In the genomic region with DNA sequence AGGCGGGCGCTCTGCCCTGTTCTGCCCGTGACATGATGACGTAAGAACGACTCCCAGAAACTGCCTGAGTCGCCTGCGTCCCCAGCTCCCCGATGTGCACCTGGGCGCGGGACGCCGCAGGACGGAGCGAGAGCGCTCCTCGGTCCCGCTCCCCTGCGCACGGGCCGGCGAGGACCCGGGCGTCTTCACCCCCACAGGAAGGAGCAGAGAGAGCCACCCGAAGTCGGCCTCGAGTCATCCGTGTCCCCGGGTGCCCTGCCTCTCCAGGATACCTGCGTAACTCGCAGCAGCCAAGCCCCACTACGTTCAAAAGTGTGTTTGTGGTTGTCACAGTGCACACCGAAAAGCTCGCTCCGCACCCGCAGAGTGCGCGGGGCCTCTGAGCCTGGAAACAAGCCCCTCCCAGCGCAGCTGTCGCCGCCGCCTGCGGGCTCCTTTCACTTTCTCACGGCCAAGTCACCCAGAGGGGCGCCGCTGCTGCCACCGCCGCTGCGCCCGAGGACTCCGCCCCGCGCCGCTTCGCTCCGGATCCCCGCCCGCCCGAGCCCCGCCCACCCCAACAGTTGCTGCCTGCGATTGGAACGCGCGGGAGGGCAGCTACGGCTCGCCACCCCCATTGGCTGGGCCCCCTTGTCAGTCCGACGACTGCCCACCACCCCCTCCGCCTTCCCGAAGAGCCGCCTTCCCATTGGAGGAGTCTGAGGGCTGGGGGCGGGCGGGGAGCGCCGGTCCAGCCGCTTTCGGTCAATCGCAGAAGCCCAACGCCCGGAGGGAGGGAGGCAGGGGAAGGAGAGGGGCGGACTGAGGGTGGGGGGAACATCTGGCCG, we compare ENCODE assay signal across 1 cellular context.
TF ChIP-seq lines count a peak whose summit lies in the region.

No MANE protein-coding gene starts in this region.

TF ChIP-seq in HepG2, 621 proteins besides CTCF, POLR2A, EP300 and RAD21 (continued from another document and continues in another):
- TF ChIP-seq ZFP1 (CRISPR knock-in tag; IDR thresholded peaks at IDR 0.05) (no peak), SOX5 (CRISPR knock-in tag; IDR thresholded peaks at IDR 0.05; ENCODE audit: borderline replicate concordance) (no peak; the same call in 1 of the 2 replicates), PHF5A (CRISPR knock-in tag; IDR thresholded peaks at IDR 0.05; ENCODE audit: low read depth, unreplicated experiment) (no peak), ZNF264 (CRISPR knock-in tag; IDR thresholded peaks at IDR 0.05) (no peak), PHF20 (CRISPR knock-in tag; IDR thresholded peaks at IDR 0.05) (no peak), ZMYM3 (CRISPR knock-in tag; IDR thresholded peaks at IDR 0.05) (no peak), SATB2 (CRISPR knock-in tag; IDR thresholded peaks at IDR 0.05) (no peak), ZNF136 (CRISPR knock-in tag; IDR thresholded peaks at IDR 0.05; ENCODE audit: low read depth) (no peak), ZNF850 (CRISPR knock-in tag; conservative IDR thresholded peaks at IDR 0.05) (no peak), MED13 (CRISPR knock-in tag; IDR thresholded peaks at IDR 0.05) (no peak), TSC22D2 (CRISPR knock-in tag; IDR thresholded peaks at IDR 0.05; ENCODE audit: borderline replicate concordance) (0 out of 2 replicates have a peak, but pooled peaks have one; percentile 17), ASH2L (IDR thresholded peaks at IDR 0.05; ENCODE audit: insufficient read length, low read depth, low read length) (peak; percentile 41), FOXO1 (CRISPR knock-in tag; IDR thresholded peaks at IDR 0.05) (no peak), ZSCAN31 (CRISPR knock-in tag; IDR thresholded peaks at IDR 0.05; ENCODE audit: low read depth) (peak; percentile 69; the same call in 1 of the 2 replicates), SMYD3 (CRISPR knock-in tag; IDR thresholded peaks at IDR 0.05) (no peak), RFX3 (CRISPR knock-in tag; IDR thresholded peaks at IDR 0.05) (no peak), SRSF9 (IDR thresholded peaks at IDR 0.05; ENCODE audit: borderline replicate concordance, insufficient read depth, low read depth, low read length, poor library complexity, severe bottlenecking) (no peak), ISX (CRISPR knock-in tag; conservative IDR thresholded peaks at IDR 0.05) (no peak), XRCC5 (optimal IDR thresholded peaks at IDR 0.05; ENCODE audit: low read length) (no peak), ZNF691 (CRISPR knock-in tag; IDR thresholded peaks at IDR 0.05; ENCODE audit: borderline replicate concordance, low read depth) (no peak; the same call in 1 of the 2 replicates), EZH2 (conservative IDR thresholded peaks at IDR 0.05; ENCODE audit: low read depth, low read length) (no peak), ZBTB44 (CRISPR knock-in tag; IDR thresholded peaks at IDR 0.05) (no peak), TRIM22 (IDR thresholded peaks at IDR 0.05) (no peak), ZNF709 (CRISPR knock-in tag; IDR thresholded peaks at IDR 0.05) (peak; percentile 85), ZNF644 (CRISPR knock-in tag; IDR thresholded peaks at IDR 0.05; ENCODE audit: low read depth) (no peak), KMT2A (CRISPR knock-in tag; IDR thresholded peaks at IDR 0.05) (peak; percentile 26; the same call in 1 of the 2 replicates), MBNL3 (CRISPR knock-in tag; conservative IDR thresholded peaks at IDR 0.05) (no peak)
- TF ChIP-seq, protein P1, sequence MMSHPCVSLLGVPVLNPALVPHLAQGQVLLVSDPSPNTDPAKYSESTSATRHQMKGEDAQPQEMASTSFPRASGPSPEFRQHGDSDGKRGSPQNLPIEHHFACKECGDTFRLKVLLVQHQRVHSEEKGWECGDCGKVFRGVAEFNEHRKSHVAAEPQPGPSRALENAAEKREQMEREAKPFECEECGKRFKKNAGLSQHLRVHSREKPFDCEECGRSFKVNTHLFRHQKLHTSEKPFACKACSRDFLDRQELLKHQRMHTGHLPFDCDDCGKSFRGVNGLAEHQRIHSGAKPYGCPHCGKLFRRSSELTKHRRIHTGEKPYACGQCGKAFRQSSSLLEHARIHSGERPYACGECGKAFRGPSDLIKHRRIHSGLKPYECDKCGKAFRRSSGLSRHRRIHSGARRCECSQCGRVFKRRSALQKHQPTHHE (CRISPR knock-in tag; IDR thresholded peaks at IDR 0.05; ENCODE audit: borderline replicate concordance) = no peak
- TF ChIP-seq, protein P2, sequence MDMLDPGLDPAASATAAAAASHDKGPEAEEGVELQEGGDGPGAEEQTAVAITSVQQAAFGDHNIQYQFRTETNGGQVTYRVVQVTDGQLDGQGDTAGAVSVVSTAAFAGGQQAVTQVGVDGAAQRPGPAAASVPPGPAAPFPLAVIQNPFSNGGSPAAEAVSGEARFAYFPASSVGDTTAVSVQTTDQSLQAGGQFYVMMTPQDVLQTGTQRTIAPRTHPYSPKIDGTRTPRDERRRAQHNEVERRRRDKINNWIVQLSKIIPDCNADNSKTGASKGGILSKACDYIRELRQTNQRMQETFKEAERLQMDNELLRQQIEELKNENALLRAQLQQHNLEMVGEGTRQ (IDR thresholded peaks at IDR 0.05; ENCODE audit: low read depth, low read length) = no peak
- TF ChIP-seq, protein P2 (CRISPR knock-in tag; IDR thresholded peaks at IDR 0.05; ENCODE audit: borderline replicate concordance) = no peak
- TF ChIP-seq, protein P3, sequence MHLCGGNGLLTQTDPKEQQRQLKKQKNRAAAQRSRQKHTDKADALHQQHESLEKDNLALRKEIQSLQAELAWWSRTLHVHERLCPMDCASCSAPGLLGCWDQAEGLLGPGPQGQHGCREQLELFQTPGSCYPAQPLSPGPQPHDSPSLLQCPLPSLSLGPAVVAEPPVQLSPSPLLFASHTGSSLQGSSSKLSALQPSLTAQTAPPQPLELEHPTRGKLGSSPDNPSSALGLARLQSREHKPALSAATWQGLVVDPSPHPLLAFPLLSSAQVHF (CRISPR knock-in tag; IDR thresholded peaks at IDR 0.05) = 0 out of 2 replicates have a peak, but pooled peaks have one; percentile 50
- TF ChIP-seq, protein P4, sequence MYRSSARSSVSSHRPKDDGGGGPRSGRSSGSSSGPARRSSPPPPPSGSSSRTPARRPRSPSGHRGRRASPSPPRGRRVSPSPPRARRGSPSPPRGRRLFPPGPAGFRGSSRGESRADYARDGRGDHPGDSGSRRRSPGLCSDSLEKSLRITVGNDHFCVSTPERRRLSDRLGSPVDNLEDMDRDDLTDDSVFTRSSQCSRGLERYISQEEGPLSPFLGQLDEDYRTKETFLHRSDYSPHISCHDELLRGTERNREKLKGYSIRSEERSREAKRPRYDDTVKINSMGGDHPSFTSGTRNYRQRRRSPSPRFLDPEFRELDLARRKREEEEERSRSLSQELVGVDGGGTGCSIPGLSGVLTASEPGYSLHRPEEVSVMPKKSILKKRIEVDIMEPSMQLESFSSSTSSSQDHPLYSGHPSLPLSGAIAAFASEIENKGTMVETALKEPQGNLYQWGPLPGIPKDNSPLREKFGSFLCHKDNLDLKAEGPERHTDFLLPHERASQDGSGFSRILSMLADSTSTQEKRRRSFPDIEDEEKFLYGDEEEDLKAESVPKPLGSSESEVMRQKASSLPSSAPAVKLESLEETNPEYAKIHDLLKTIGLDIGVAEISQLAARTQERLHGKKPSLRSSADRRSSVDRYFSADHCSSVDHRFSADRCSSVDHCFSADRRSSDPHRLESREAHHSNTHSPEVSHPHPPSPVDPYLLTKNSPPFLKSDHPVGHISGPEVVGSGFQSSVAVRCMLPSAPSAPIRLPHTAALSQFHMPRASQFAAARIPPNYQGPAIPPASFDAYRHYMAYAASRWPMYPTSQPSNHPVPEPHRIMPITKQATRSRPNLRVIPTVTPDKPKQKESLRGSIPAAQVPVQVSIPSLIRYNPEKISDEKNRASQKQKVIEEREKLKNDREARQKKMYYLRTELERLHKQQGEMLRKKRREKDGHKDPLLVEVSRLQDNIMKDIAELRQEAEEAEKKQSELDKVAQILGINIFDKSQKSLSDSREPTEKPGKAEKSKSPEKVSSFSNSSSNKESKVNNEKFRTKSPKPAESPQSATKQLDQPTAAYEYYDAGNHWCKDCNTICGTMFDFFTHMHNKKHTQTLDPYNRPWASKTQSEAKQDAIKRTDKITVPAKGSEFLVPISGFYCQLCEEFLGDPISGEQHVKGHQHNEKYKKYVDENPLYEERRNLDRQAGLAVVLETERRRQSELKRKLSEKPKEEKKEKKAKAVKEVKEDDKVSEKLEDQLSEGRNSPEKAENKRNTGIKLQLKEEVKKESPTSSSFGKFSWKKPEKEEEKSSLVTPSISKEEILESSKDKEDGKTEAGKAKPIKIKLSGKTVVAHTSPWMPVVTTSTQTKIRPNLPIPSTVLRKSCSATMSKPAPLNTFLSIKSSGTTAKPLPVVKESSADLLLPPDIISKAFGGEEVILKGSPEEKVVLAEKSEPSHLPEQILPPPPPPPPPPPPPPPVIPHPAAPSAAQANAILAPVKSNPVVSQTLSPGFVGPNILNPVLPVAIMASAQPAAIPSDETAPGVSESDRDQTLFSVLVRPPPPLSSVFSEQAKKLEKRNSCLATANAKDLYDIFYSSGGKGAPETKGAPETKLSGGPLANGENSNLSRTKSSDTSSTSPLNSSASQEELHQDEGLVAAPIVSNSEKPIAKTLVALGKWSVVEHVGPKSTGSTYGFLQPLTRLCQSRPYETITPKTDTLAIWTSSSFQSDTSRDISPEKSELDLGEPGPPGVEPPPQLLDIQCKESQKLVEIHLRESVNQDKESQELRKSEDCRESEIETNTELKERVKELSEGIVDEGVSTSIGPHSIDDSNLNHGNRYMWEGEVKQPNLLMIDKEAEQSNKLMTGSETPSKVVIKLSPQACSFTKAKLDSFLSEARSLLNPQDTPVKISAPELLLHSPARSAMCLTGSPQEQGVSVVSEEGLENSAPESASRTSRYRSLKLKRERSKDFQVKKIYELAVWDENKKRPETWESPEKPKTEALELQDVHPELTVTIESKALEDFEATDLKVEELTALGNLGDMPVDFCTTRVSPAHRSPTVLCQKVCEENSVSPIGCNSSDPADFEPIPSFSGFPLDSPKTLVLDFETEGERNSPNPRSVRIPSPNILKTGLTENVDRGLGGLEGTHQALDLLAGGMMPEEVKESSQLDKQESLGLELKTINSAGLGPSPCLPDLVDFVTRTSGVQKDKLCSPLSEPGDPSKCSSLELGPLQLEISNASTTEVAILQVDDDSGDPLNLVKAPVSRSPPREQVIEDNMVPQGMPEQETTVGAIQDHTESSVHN (CRISPR knock-in tag; IDR thresholded peaks at IDR 0.05) = no peak
- TF ChIP-seq, protein P5, sequence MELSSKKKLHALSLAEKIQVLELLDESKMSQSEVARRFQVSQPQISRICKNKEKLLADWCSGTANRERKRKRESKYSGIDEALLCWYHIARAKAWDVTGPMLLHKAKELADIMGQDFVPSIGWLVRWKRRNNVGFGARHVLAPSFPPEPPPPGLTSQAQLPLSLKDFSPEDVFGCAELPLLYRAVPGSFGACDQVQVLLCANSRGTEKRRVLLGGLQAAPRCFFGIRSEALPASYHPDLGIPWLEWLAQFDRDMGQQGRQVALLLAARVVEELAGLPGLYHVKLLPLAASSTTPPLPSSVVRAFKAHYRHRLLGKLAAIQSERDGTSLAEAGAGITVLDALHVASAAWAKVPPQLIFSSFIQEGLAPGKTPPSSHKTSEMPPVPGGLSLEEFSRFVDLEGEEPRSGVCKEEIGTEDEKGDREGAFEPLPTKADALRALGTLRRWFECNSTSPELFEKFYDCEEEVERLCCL (CRISPR knock-in tag; IDR thresholded peaks at IDR 0.05; ENCODE audit: borderline replicate concordance) = no peak
- TF ChIP-seq, protein P6, sequence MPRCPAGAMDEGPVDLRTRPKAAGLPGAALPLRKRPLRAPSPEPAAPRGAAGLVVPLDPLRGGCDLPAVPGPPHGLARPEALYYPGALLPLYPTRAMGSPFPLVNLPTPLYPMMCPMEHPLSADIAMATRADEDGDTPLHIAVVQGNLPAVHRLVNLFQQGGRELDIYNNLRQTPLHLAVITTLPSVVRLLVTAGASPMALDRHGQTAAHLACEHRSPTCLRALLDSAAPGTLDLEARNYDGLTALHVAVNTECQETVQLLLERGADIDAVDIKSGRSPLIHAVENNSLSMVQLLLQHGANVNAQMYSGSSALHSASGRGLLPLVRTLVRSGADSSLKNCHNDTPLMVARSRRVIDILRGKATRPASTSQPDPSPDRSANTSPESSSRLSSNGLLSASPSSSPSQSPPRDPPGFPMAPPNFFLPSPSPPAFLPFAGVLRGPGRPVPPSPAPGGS (CRISPR knock-in tag; IDR thresholded peaks at IDR 0.05) = no peak
